Comparison of ENCODE assay signal across 13 cellular contexts in genomic region chr22:27129266-27129665, GRCh38.
DNase-seq lines count a peak whose midpoint lies in the region; TF ChIP-seq lines count a peak whose summit lies in the region.
"Had no signal": no experiment of that assay in that cellular context is flagged by ENCODE, and none has a peak within 500 bp of the region (broad histone marks: within the 10 kb centered on the region; RNA-seq: fewer than 3 reads in every experiment).

No MANE protein-coding gene starts in this region.

- TF ChIP-seq CTCF in NB4 (IDR thresholded peaks at IDR 0.05; ENCODE audit: low read depth, low read length) (no peak), brain (conservative IDR thresholded peaks at IDR 0.05) (no peak)

- TF ChIP-seq POLR2A in NB4 (IDR thresholded peaks at IDR 0.05; ENCODE audit: extremely low read depth, insufficient read length): no peak

- no peak overlapping the region for H3K4me3 ChIP-seq in NB4 (ENCODE audit: low read depth, low read length)

- H3K4me3 Mint-ChIP-seq in brain: no peak overlapping the region
- no peak overlapping the region for H3K4me3 Mint-ChIP-seq in activated T-cell treated with anti-CD3 and anti-CD28 coated beads, Interleukin-2, amount 50 U/mL, for 24 hours
- H3K4me3 Mint-ChIP-seq: activated naive CD8-positive, alpha-beta T cell treated with anti-CD3 and anti-CD28 coated beads for 36 hours; nephron progenitor cell had no signal

- peaks cover 0 to 4% (median 0%) of the 10 kb centered on the region in 5 experiments for H3K9me3 Mint-ChIP-seq in brain
- no peaks in the 10 kb centered on the region for H3K9me3 Mint-ChIP-seq in activated T-cell treated with anti-CD3 and anti-CD28 coated beads, Interleukin-2, amount 50 U/mL, for 24 hours
- H3K9me3 Mint-ChIP-seq: activated naive CD8-positive, alpha-beta T cell treated with anti-CD3 and anti-CD28 coated beads for 36 hours; nephron progenitor cell had no signal

- H3K27me3 Mint-ChIP-seq in brain: peaks cover 9% of the 10 kb centered on the region
- H3K27me3 Mint-ChIP-seq in activated T-cell treated with anti-CD3 and anti-CD28 coated beads, Interleukin-2, amount 50 U/mL, for 24 hours: peaks cover 82% of the 10 kb centered on the region

- peak overlapping the region in 4 of 5 experiments; percentile 13 to 96 (median 46) for H3K27ac Mint-ChIP-seq in brain
- no peak overlapping the region for H3K27ac Mint-ChIP-seq in activated T-cell treated with anti-CD3 and anti-CD28 coated beads, Interleukin-2, amount 50 U/mL, for 24 hours
- H3K27ac Mint-ChIP-seq: activated naive CD8-positive, alpha-beta T cell treated with anti-CD3 and anti-CD28 coated beads for 36 hours; nephron progenitor cell had no signal

- no peaks in the 10 kb centered on the region for H3K36me3 Mint-ChIP-seq in brain
- H3K36me3 Mint-ChIP-seq in activated T-cell treated with anti-CD3 and anti-CD28 coated beads, Interleukin-2, amount 50 U/mL, for 24 hours (ENCODE audit: low read depth): no peaks in the 10 kb centered on the region
- H3K36me3 Mint-ChIP-seq: activated naive CD8-positive, alpha-beta T cell treated with anti-CD3 and anti-CD28 coated beads for 36 hours had no signal

- DNase-seq in CD1c-positive myeloid dendritic cell (ENCODE audit: extremely low spot score): peak; percentile 66
- DNase-seq in NB4 (ENCODE audit: low read depth): peak; percentile 64
- DNase-seq in kidney tubule cell (ENCODE audit: low spot score): peak; percentile 67
- DNase-seq in UCSD-AML1 (lab: John Stamatoyannopoulos, UW; ENCODE audit: unreplicated experiment): no peak
- DNase-seq in amygdala (lab: John Stamatoyannopoulos, UW): no peak
- DNase-seq in HT-29 (ENCODE audit: low spot score): no peak
- no peak for DNase-seq in activated T-cell treated with anti-CD3 and anti-CD28 coated beads, Interleukin-2, amount 50 U/mL, for 24 hours
- DNase-seq: activated CD8-positive, alpha-beta memory T cell treated with anti-CD3 and anti-CD28 coated beads, Interleukin-2, amount 50 U/mL, for 48 hours; activated naive CD8-positive, alpha-beta T cell treated with anti-CD3 and anti-CD28 coated beads for 36 hours; NCI-H1417 treated with DMSO at 0.1 percent for 48 hours; NCI-H510A treated with DMSO at 0.1 percent for 48 hours; nephron progenitor cell had no signal

- peaks cover 65% of the 10 kb centered on the region for H3K4me1 Mint-ChIP-seq in brain
- no peaks in the 10 kb centered on the region for H3K4me1 Mint-ChIP-seq in activated T-cell treated with anti-CD3 and anti-CD28 coated beads, Interleukin-2, amount 50 U/mL, for 24 hours (ENCODE audit: low read depth)
- H3K4me1 Mint-ChIP-seq: activated naive CD8-positive, alpha-beta T cell treated with anti-CD3 and anti-CD28 coated beads for 36 hours had no signal

Comparison
In these comparisons a context has a peak if more than half of its experiments do, and no peak if none do; other contexts are left out.
1. DNase-seq: peak in CD1c-positive myeloid dendritic cell (single experiment), NB4 (single experiment) and kidney tubule cell (single experiment); none in UCSD-AML1 (single experiment), amygdala (0 of 56), HT-29 (single experiment) and activated T-cell treated with anti-CD3 and anti-CD28 coated beads, Interleukin-2, amount 50 U/mL, for 24 hours (single experiment).